Comparison of ENCODE assay signal across 35 cellular contexts in the genomic region with DNA sequence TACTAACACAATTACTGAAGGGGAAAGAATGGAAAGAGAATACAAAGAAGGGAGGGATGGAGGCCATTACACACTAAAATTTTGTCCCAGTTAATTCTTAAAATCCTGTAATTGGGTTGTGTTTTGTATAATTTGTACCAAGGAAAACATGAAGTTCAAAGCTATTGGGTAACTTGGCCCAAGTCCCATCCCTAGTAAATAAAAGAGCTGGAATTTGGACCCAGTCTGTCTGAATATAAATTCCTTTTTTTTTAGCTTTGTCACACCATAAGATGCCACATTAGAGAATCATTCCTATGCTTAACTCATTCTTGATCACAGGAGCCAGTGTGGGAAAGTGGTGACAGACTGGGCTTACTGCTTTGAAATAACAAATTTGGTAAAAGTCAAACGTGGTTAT.
"Had no signal": no experiment of that assay in that cellular context is flagged by ENCODE, and none has a peak within 500 bp of the region (broad histone marks: within the 10 kb centered on the region; RNA-seq: fewer than 3 reads in every experiment).

No MANE protein-coding gene starts in this region.

- H3K36me3 ChIP-seq: MG63 had no signal

- H3K4me3 ChIP-seq: MG63 had no signal

- DNase-seq: Karpas-422, Kasumi-1, MG63, MM.1S, MV-4-11, NCI-H1048, NCI-H1092, NCI-H1092 treated with DMSO at 0.1 percent for 48 hours, NCI-H1105, NCI-H1105 treated with DMSO at 0.1 percent for 48 hours, NCI-H1417, NCI-H1417 treated with DMSO at 0.1 percent for 48 hours, NCI-H1436, NCI-H1436 treated with DMSO at 0.1 percent for 48 hours, NCI-H146, NCI-H1694, NCI-H1694 treated with DMSO at 0.1 percent for 48 hours, NCI-H187, NCI-H187 treated with DMSO at 0.1 percent for 48 hours, NCI-H1930, NCI-H2029, NCI-H2029 treated with DMSO at 0.1 percent for 48 hours, NCI-H2081, NCI-H2081 treated with DMSO at 0.1 percent for 48 hours, NCI-H2107, NCI-H2171, NCI-H2171 treated with DMSO at 0.1 percent for 48 hours, NCI-H2227 treated with DMSO at 0.1 percent for 48 hours, NCI-H226, NCI-H345, NCI-H446, NCI-H446 treated with DMSO at 0.1 percent for 48 hours, NCI-H510A, NCI-H510A treated with DMSO at 0.1 percent for 48 hours, NCI-H524 had no signal

- H3K9me3 ChIP-seq: MG63 had no signal

- H3K27me3 ChIP-seq: MG63 had no signal
